In genomic region chr14:91388551-91388975, GRCh38 we compare ENCODE assay signal across 8 cellular contexts. TPM values are rescaled to one million over a fixed set of nuclear protein-coding genes. Genes with fewer than 3 reads are reported as not detected.
A peak's percentile ranks its signal among the peaks of the same experiment; 100 is the strongest.
DNase-seq lines count a peak whose midpoint lies in the region; ATAC-seq and TF ChIP-seq lines count a peak whose summit lies in the region.

No MANE protein-coding gene starts in this region.

- TF ChIP-seq CTCF in right lobe of liver (IDR thresholded peaks at IDR 0.05) (no peak), thyroid gland (IDR thresholded peaks at IDR 0.05) (no peak), mesothelial cell of epicardium (IDR thresholded peaks at IDR 0.05; ENCODE audit: unreplicated experiment) (no peak), smooth muscle cell (IDR thresholded peaks at IDR 0.05; ENCODE audit: borderline replicate concordance, insufficient read depth, poor library complexity, severe bottlenecking) (no peak)

- peak overlapping the region; percentile 21 for H3K4me3 Mint-ChIP-seq in T-helper 1 cell treated with Interleukin-12 subunit alpha and Interleukin-12 subunit beta and Interleukin-4 antibody, amounts not matched to agents 30 μg/mL and 1 μg/mL, for 36 hours
- no peak overlapping the region for H3K4me3 Mint-ChIP-seq in mesothelial cell of epicardium

- H3K9me3 Mint-ChIP-seq in T-helper 1 cell treated with Interleukin-12 subunit alpha and Interleukin-12 subunit beta and Interleukin-4 antibody, amounts not matched to agents 30 μg/mL and 1 μg/mL, for 36 hours: no peaks in the 10 kb centered on the region
- H3K9me3 Mint-ChIP-seq in mesothelial cell of epicardium: no peaks in the 10 kb centered on the region

- H3K4me3 ChIP-seq in right lobe of liver (no peak overlapping the region), thyroid gland (replicated peaks in 1 of 3) (no peak overlapping the region), smooth muscle cell (no peak overlapping the region)

- no peaks in the 10 kb centered on the region for H3F3A ChIP-seq in smooth muscle cell (ENCODE audit: low read depth)

- H3K9ac ChIP-seq in smooth muscle cell (ENCODE audit: low read depth): no peak overlapping the region

- peak overlapping the region; percentile 26 for H3K27ac Mint-ChIP-seq in T-helper 1 cell treated with Interleukin-12 subunit alpha and Interleukin-12 subunit beta and Interleukin-4 antibody, amounts not matched to agents 30 μg/mL and 1 μg/mL, for 36 hours
- no peak overlapping the region for H3K27ac Mint-ChIP-seq in mesothelial cell of epicardium

- no peaks in the 10 kb centered on the region for H3K27me3 Mint-ChIP-seq in T-helper 1 cell treated with Interleukin-12 subunit alpha and Interleukin-12 subunit beta and Interleukin-4 antibody, amounts not matched to agents 30 μg/mL and 1 μg/mL, for 36 hours (ENCODE audit: low read depth)
- peaks cover 42% of the 10 kb centered on the region for H3K27me3 Mint-ChIP-seq in mesothelial cell of epicardium (ENCODE audit: low read depth)

- no peak overlapping the region for H3K27ac ChIP-seq in right lobe of liver
- no peak overlapping the region for H3K27ac ChIP-seq in thyroid gland
- H3K27ac ChIP-seq in smooth muscle cell (ENCODE audit: low read depth): no peak overlapping the region

- 51% methylated on average over 12 of the region's 13 CpGs for WGBS in right lobe of liver (ENCODE audit: insufficient coverage, low coverage, low lambda C conversion rate, missing lambda C conversion rate)
- 82 to 94% methylated on average over 13 of the region's 13 CpGs for WGBS in thyroid gland, 2 donors
- 30% methylated on average over 13 of the region's 13 CpGs for WGBS in smooth muscle cell (ENCODE audit: low lambda C conversion rate)

- H3K79me2 ChIP-seq in smooth muscle cell (ENCODE audit: low read depth): no peaks in the 10 kb centered on the region

- intact Hi-C loops in right lobe of liver (cut with DNase I) (no loop called here), thyroid gland (cut with DNase I) (no loop called here)

- peak; percentile 85 for ATAC-seq in GM21786 (IDR thresholded peaks at IDR 0.05; ENCODE audit: unreplicated experiment)
- ATAC-seq in right lobe of liver: peak; percentile 44 to 70 (median 56)

- H3K4me1 ChIP-seq in right lobe of liver: peaks cover 0 to 4% (median 0%) of the 10 kb centered on the region in 4 donors
- no peaks in the 10 kb centered on the region for H3K4me1 ChIP-seq in thyroid gland
- H3K4me1 ChIP-seq in smooth muscle cell (ENCODE audit: low read depth): peaks cover 30% of the 10 kb centered on the region

- peaks cover 52% of the 10 kb centered on the region for H3K4me1 Mint-ChIP-seq in T-helper 1 cell treated with Interleukin-12 subunit alpha and Interleukin-12 subunit beta and Interleukin-4 antibody, amounts not matched to agents 30 μg/mL and 1 μg/mL, for 36 hours (ENCODE audit: low read depth)
- H3K4me1 Mint-ChIP-seq in mesothelial cell of epicardium: peaks cover 16% of the 10 kb centered on the region

- H3K4me2 ChIP-seq in smooth muscle cell: no peak overlapping the region

- no peak overlapping the region for H2AFZ ChIP-seq in smooth muscle cell (ENCODE audit: low read depth)

- H3K9me3 ChIP-seq in right lobe of liver: no peaks in the 10 kb centered on the region
- H3K9me3 ChIP-seq in thyroid gland: no peaks in the 10 kb centered on the region
- no peaks in the 10 kb centered on the region for H3K9me3 ChIP-seq in smooth muscle cell (replicated peaks; ENCODE audit: low read depth)

- H3K36me3 ChIP-seq in right lobe of liver (no peaks in the 10 kb centered on the region), thyroid gland (no peaks in the 10 kb centered on the region), smooth muscle cell (ENCODE audit: low read depth) (no peaks in the 10 kb centered on the region)

- no peaks in the 10 kb centered on the region for H3K27me3 ChIP-seq in right lobe of liver
- H3K27me3 ChIP-seq in thyroid gland: no peaks in the 10 kb centered on the region
- peaks cover 65% of the 10 kb centered on the region for H3K27me3 ChIP-seq in smooth muscle cell (ENCODE audit: low read depth)

- TF ChIP-seq POLR2A in right lobe of liver (IDR thresholded peaks at IDR 0.05) (no peak), thyroid gland (IDR thresholded peaks at IDR 0.05) (no peak)

- H4K20me1 ChIP-seq in smooth muscle cell (ENCODE audit: low read depth): no peaks in the 10 kb centered on the region

- peaks cover 12% of the 10 kb centered on the region for H3K36me3 Mint-ChIP-seq in T-helper 1 cell treated with Interleukin-12 subunit alpha and Interleukin-12 subunit beta and Interleukin-4 antibody, amounts not matched to agents 30 μg/mL and 1 μg/mL, for 36 hours (ENCODE audit: low read depth)
- no peaks in the 10 kb centered on the region for H3K36me3 Mint-ChIP-seq in mesothelial cell of epicardium

- DNase-seq in GDM1 (lab: John Stamatoyannopoulos, UW): peak; percentile 56
- DNase-seq in right lobe of liver: no peak
- no peak for DNase-seq in thyroid gland
- DNase-seq in mesothelial cell of epicardium (ENCODE audit: low spot score in 2 of 2, unreplicated experiment in 2 of 2): no peak
- no peak for DNase-seq in smooth muscle cell (lab: John Stamatoyannopoulos, UW; ENCODE audit: unreplicated experiment)
- no peak for DNase-seq in DMS 273 treated with DMSO at 0.1 percent for 48 hours (lab: John Stamatoyannopoulos, UW)

RNA-seq across cellular contexts. Expression of gene CCDC88C, which starts 29.1 kb away (rescaled TPM):
- 1 to 10 TPM; 1.2 to 5.7 (median 3.1) TPM for total RNA-seq in right lobe of liver
- total RNA-seq in thyroid gland: 1 to 10 TPM; 3.0 to 6.3 (median 5.8) TPM
- 23.1 to 24.8 TPM (median 23.7 TPM) in 3 replicates for total RNA-seq in mesothelial cell of epicardium
- 0.72 and 1.1 TPM in 2 replicates for total RNA-seq in smooth muscle cell
- polyA plus RNA-seq in smooth muscle cell: 0.92 TPM in 1 of 2 replicates, not detected in the other
